ENCODE assay signal across 1 cellular context in genomic region chr6:110979565-110980096, GRCh38.
TF ChIP-seq lines count a peak whose summit lies in the region.

No MANE protein-coding gene starts in this region.

TF ChIP-seq in HEK293, 187 proteins besides CTCF, POLR2A, EP300 and RAD21 (continued from another document):
- TF ChIP-seq TSHZ1 (tag by site-specific recombination; IDR thresholded peaks at IDR 0.05; ENCODE audit: borderline replicate concordance) (no peak), ZNF324 (tag by site-specific recombination; IDR thresholded peaks at IDR 0.05) (no peak), ZNF791 (tag by site-specific recombination; IDR thresholded peaks at IDR 0.05) (no peak), RBAK (tag by site-specific recombination; IDR thresholded peaks at IDR 0.05) (no peak), ZNF10 (tag by site-specific recombination; IDR thresholded peaks at IDR 0.05) (no peak), ZNF433 (tag by site-specific recombination; IDR thresholded peaks at IDR 0.05; ENCODE audit: low read depth) (peak; percentile 48; the same call in 1 of the 2 replicates), ZNF549 (tag by site-specific recombination; IDR thresholded peaks at IDR 0.05) (no peak), ZNF266 (tag by site-specific recombination; IDR thresholded peaks at IDR 0.05; ENCODE audit: low read depth) (0 out of 2 replicates have a peak, but pooled peaks have one; percentile 18), ZNF692 (tag by site-specific recombination; IDR thresholded peaks at IDR 0.05) (no peak), ELK4 (IDR thresholded peaks at IDR 0.05; ENCODE audit: borderline replicate concordance, low read depth, low read length) (no peak), MZF1 (tag by site-specific recombination; IDR thresholded peaks at IDR 0.05; ENCODE audit: borderline replicate concordance) (no peak), ZNF394 (tag by site-specific recombination; IDR thresholded peaks at IDR 0.05; ENCODE audit: borderline replicate concordance) (peak; percentile 87; the same call in 1 of the 2 replicates), OSR2 (tag by site-specific recombination; IDR thresholded peaks at IDR 0.05) (peak; percentile 51), MEIS1 (CRISPR knock-in tag; IDR thresholded peaks at IDR 0.05; ENCODE audit: borderline replicate concordance) (no peak), ZNF561 (tag by site-specific recombination; IDR thresholded peaks at IDR 0.05; ENCODE audit: borderline replicate concordance) (no peak), ZSCAN18 (tag by site-specific recombination; IDR thresholded peaks at IDR 0.05) (no peak), ZBTB7A (tag by site-specific recombination; IDR thresholded peaks at IDR 0.05; ENCODE audit: low read depth) (no peak), ZNF48 (tag by site-specific recombination; IDR thresholded peaks at IDR 0.05) (no peak), OVOL3 (tag by site-specific recombination; IDR thresholded peaks at IDR 0.05) (no peak), ZNF529 (tag by site-specific recombination; IDR thresholded peaks at IDR 0.05; ENCODE audit: insufficient replicate concordance) (peak; percentile 56), REST (tag by site-specific recombination; IDR thresholded peaks at IDR 0.05) (no peak), ZNF121 (tag by site-specific recombination; IDR thresholded peaks at IDR 0.05) (peak; percentile 42; the same call in 1 of the 2 replicates), ZNF560 (tag by site-specific recombination; IDR thresholded peaks at IDR 0.05; ENCODE audit: borderline replicate concordance) (0 out of 2 replicates have a peak, but pooled peaks have one; percentile 49), ZNF426 (tag by site-specific recombination; IDR thresholded peaks at IDR 0.05) (peak; percentile 61), ZNF202 (tag by site-specific recombination; IDR thresholded peaks at IDR 0.05; ENCODE audit: borderline replicate concordance) (peak; percentile 37; the same call in 1 of the 2 replicates), ZNF239 (tag by site-specific recombination; IDR thresholded peaks at IDR 0.05) (no peak), GLIS1 (tag by site-specific recombination; IDR thresholded peaks at IDR 0.05) (no peak), ZBTB8A (tag by site-specific recombination; IDR thresholded peaks at IDR 0.05) (peak; percentile 44; the same call in 1 of the 2 replicates)
